ENCODE assay signal across 8 cellular contexts in genomic region chr18:3869848-3870247, GRCh38.
DNase-seq lines count a peak whose midpoint lies in the region; ATAC-seq and TF ChIP-seq lines count a peak whose summit lies in the region.

No MANE protein-coding gene starts in this region.

- TF ChIP-seq CTCF in GM13976 (IDR thresholded peaks at IDR 0.05; ENCODE audit: borderline replicate concordance, control extremely low read depth, extremely low read depth, insufficient read depth, missing control alignments) = no peak

- DNase-seq in DMS 273 (lab: John Stamatoyannopoulos, UW; ENCODE audit: unreplicated experiment) (peak; percentile 63), LHCN-M2 (ENCODE audit: low read depth) (peak; percentile 55), SK-MEL-5 (ENCODE audit: low read depth, low spot score) (peak; percentile 79), glomerular endothelial cell (ENCODE audit: extremely low read depth, low read depth, low spot score) (peak; percentile 47), superior temporal gyrus (ENCODE audit: extremely low spot score) (peak; percentile 79), GM13976 (ENCODE audit: low spot score) (no peak)
- no peak for DNase-seq in activated CD8-positive, alpha-beta memory T cell treated with anti-CD3 and anti-CD28 coated beads, Interleukin-2, amount 50 U/mL, for 4 hours

- ATAC-seq in HG02678 (IDR thresholded peaks at IDR 0.05; ENCODE audit: unreplicated experiment) = no peak

- in situ Hi-C loops in SK-MEL-5 (cut with HindIII; ENCODE audit: low pct_unique_long_range_greater_than_20kb, low sequenced_read_pairs) (no loop called here), GM13976 (cut with MboI; ENCODE audit: low sequenced_read_pairs, unreplicated experiment) (no loop called here)

Comparison
In these comparisons a context has a peak if more than half of its experiments do, and no peak if none do; other contexts are left out.
1. DNase-seq: peak in DMS 273 (single experiment), LHCN-M2 (single experiment), SK-MEL-5 (single experiment), glomerular endothelial cell (single experiment) and superior temporal gyrus (single experiment); none in activated CD8-positive, alpha-beta memory T cell treated with anti-CD3 and anti-CD28 coated beads, Interleukin-2, amount 50 U/mL, for 4 hours (single experiment) and GM13976 (single experiment).